In genomic region chr16:27465483-27465879, GRCh38 we compare ENCODE assay signal across 26 cellular contexts.
DNase-seq lines count a peak whose midpoint lies in the region; ATAC-seq and TF ChIP-seq lines count a peak whose summit lies in the region.
"Had no signal": no experiment of that assay in that cellular context is flagged by ENCODE, and none has a peak within 500 bp of the region (broad histone marks: within the 10 kb centered on the region; RNA-seq: fewer than 3 reads in every experiment).

No MANE protein-coding gene starts in this region.

- no peak for DNase-seq in activated CD4-positive, alpha-beta T cell treated with anti-CD3 and anti-CD28 coated beads, Interleukin-2, amount 10 ng/mL, durations not matched to agents 7 days and 5 days
- DNase-seq in activated CD4-positive, alpha-beta T cell treated with anti-CD3 and anti-CD28 coated beads for 36 hours: no peak
- DNase-seq in WTC11 (ENCODE audit: low spot score) (no peak), hepatocyte (ENCODE audit: low spot score) (peak; percentile 48), osteocyte (ENCODE audit: extremely low spot score, unreplicated experiment) (no peak), AG08395 (ENCODE audit: low spot score) (no peak), Karpas-422 (no peak)
- DNase-seq: activated CD4-positive, alpha-beta T cell treated with anti-CD3 and anti-CD28 coated beads for 4 hours; activated gamma-delta T cell; AML-193; anterior cingulate cortex; dorsolateral prefrontal cortex; heart right ventricle; left lung; NCI-H1105; NCI-H2029 treated with DMSO at 0.1 percent for 48 hours; OCI-M1; SHP77; stimulated activated CD4-positive, alpha-beta T cell treated with anti-CD3 and anti-CD28 coated beads, Interleukin-4, amount 100 ng/mL, for 1 hour; stimulated activated naive CD4-positive, alpha-beta T cell treated with Interleukin-2 at 50 U/mL for 16 hours; T-helper 1 cell had no signal

- H3K27me3 Mint-ChIP-seq in activated CD4-positive, alpha-beta T cell treated with anti-CD3 and anti-CD28 coated beads, Interleukin-2, amount 10 ng/mL, durations not matched to agents 7 days and 5 days: no peaks in the 10 kb centered on the region
- no peaks in the 10 kb centered on the region for H3K27me3 Mint-ChIP-seq in activated CD4-positive, alpha-beta T cell treated with anti-CD3 and anti-CD28 coated beads for 36 hours
- no peaks in the 10 kb centered on the region for H3K27me3 Mint-ChIP-seq in WTC11 (ENCODE audit: low read depth)
- no peaks in the 10 kb centered on the region for H3K27me3 Mint-ChIP-seq in osteocyte (ENCODE audit: unreplicated experiment)

- CTCF ChIA-PET in activated CD4-positive, alpha-beta T cell treated with anti-CD3 and anti-CD28 coated beads, Interleukin-2, amount 10 ng/mL, durations not matched to agents 7 days and 5 days (lab: Charles Lee): interaction anchor here (0.8 to 0.9 kb wide), 2 partner anchors 9 to 20 kb away, joined by 3 read pairs; no protein-coding TSS in a partner anchor
- CTCF ChIA-PET in activated CD4-positive, alpha-beta T cell treated with anti-CD3 and anti-CD28 coated beads for 36 hours (lab: Charles Lee): no interaction called here
- CTCF ChIA-PET in WTC11 (lab: Charles Lee): interaction anchor here (0.7 to 1.2 kb wide), 2 partner anchors 231 to 286 kb away, joined by 3 to 4 read pairs; no protein-coding TSS in a partner anchor

- no peaks in the 10 kb centered on the region for H3K9me3 Mint-ChIP-seq in activated CD4-positive, alpha-beta T cell treated with anti-CD3 and anti-CD28 coated beads, Interleukin-2, amount 10 ng/mL, durations not matched to agents 7 days and 5 days
- no peaks in the 10 kb centered on the region for H3K9me3 Mint-ChIP-seq in activated CD4-positive, alpha-beta T cell treated with anti-CD3 and anti-CD28 coated beads for 36 hours (ENCODE audit: low read depth)
- no peaks in the 10 kb centered on the region for H3K9me3 Mint-ChIP-seq in WTC11
- H3K9me3 Mint-ChIP-seq in osteocyte (ENCODE audit: unreplicated experiment): no peaks in the 10 kb centered on the region

- H3K4me3 ChIP-seq in hepatocyte (no peak overlapping the region), Karpas-422 (ENCODE audit: low read length) (no peak overlapping the region)
- H3K4me3 ChIP-seq: cardiac muscle cell, dorsolateral prefrontal cortex, heart right ventricle, left lung, smooth muscle cell, tibial nerve had no signal

- H3K4me1 ChIP-seq in hepatocyte (ENCODE audit: insufficient read depth): peaks cover 9% of the 10 kb centered on the region
- H3K4me1 ChIP-seq in Karpas-422 (ENCODE audit: low read length): no peaks in the 10 kb centered on the region

- no peaks in the 10 kb centered on the region for H3K79me2 ChIP-seq in hepatocyte
- no peaks in the 10 kb centered on the region for H3K79me2 ChIP-seq in Karpas-422 (ENCODE audit: low read length)

- no peaks in the 10 kb centered on the region for H3K27me3 ChIP-seq in hepatocyte
- no peaks in the 10 kb centered on the region for H3K27me3 ChIP-seq in Karpas-422 (ENCODE audit: low read length)
- H3K27me3 ChIP-seq: cardiac muscle cell, dorsolateral prefrontal cortex, heart right ventricle, left lung, tibial nerve had no signal

- no peaks in the 10 kb centered on the region for H3K36me3 ChIP-seq in hepatocyte (replicated peaks; ENCODE audit: insufficient read depth, low read depth)
- H3K36me3 ChIP-seq in Karpas-422 (ENCODE audit: insufficient read depth, low read length): peaks cover 15% of the 10 kb centered on the region; the same call in 1 of the 2 replicates

- H3K4me1 Mint-ChIP-seq in activated CD4-positive, alpha-beta T cell treated with anti-CD3 and anti-CD28 coated beads, Interleukin-2, amount 10 ng/mL, durations not matched to agents 7 days and 5 days: peaks cover 26% of the 10 kb centered on the region
- H3K4me1 Mint-ChIP-seq in activated CD4-positive, alpha-beta T cell treated with anti-CD3 and anti-CD28 coated beads for 36 hours: peaks cover 10% of the 10 kb centered on the region
- H3K4me1 Mint-ChIP-seq in WTC11 (no peaks in the 10 kb centered on the region), osteocyte (ENCODE audit: unreplicated experiment) (peaks cover 18% of the 10 kb centered on the region)

- H3K27ac ChIP-seq in hepatocyte (peak overlapping the region; percentile 84), Karpas-422 (ENCODE audit: low read length) (no peak overlapping the region)
- H3K27ac ChIP-seq: 22Rv1, cardiac muscle cell, dorsolateral prefrontal cortex, left lung, tibial nerve had no signal

- 75% methylated on average over 8 of the region's 8 CpGs for WGBS in hepatocyte (ENCODE audit: low lambda C conversion rate, missing lambda C conversion rate)

- intact Hi-C loops in activated CD4-positive, alpha-beta T cell treated with anti-CD3 and anti-CD28 coated beads for 36 hours (cut with DNase I, micrococcal nuclease): no loop called here

- H3K9me2 ChIP-seq in hepatocyte (replicated peaks; ENCODE audit: insufficient read depth): no peaks in the 10 kb centered on the region
- H3K9me2 ChIP-seq in Karpas-422 (replicated peaks; ENCODE audit: insufficient read depth, low read length): no peaks in the 10 kb centered on the region

- POLR2A ChIA-PET in activated CD4-positive, alpha-beta T cell treated with anti-CD3 and anti-CD28 coated beads, Interleukin-2, amount 10 ng/mL, durations not matched to agents 7 days and 5 days (lab: Charles Lee): no interaction called here
- POLR2A ChIA-PET in activated CD4-positive, alpha-beta T cell treated with anti-CD3 and anti-CD28 coated beads for 36 hours (lab: Charles Lee): no interaction called here
- POLR2A ChIA-PET in WTC11 (lab: Charles Lee): no interaction called here

- H3K9ac ChIP-seq in Karpas-422 (ENCODE audit: low read length): no peak overlapping the region

- H3K4me2 ChIP-seq in hepatocyte: no peak overlapping the region
- H3K4me2 ChIP-seq in Karpas-422 (ENCODE audit: low read depth, low read length, poor library complexity, severe bottlenecking): no peak overlapping the region
- H3K4me2 ChIP-seq: smooth muscle cell had no signal

- TF ChIP-seq CTCF in WTC11 (IDR thresholded peaks at IDR 0.05) (no peak), hepatocyte (IDR thresholded peaks at IDR 0.05; ENCODE audit: poor library complexity) (no peak), osteocyte (IDR thresholded peaks at IDR 0.05) (no peak)

- peaks cover 55% of the 10 kb centered on the region for H3K36me3 Mint-ChIP-seq in activated CD4-positive, alpha-beta T cell treated with anti-CD3 and anti-CD28 coated beads, Interleukin-2, amount 10 ng/mL, durations not matched to agents 7 days and 5 days (ENCODE audit: low read depth)
- peaks cover 53% of the 10 kb centered on the region for H3K36me3 Mint-ChIP-seq in activated CD4-positive, alpha-beta T cell treated with anti-CD3 and anti-CD28 coated beads for 36 hours (ENCODE audit: low read depth)
- H3K36me3 Mint-ChIP-seq in WTC11 (peaks cover 53% of the 10 kb centered on the region), osteocyte (ENCODE audit: unreplicated experiment) (peaks cover 61% of the 10 kb centered on the region)

- H3K9me3 ChIP-seq in hepatocyte (ENCODE audit: low read depth): no peaks in the 10 kb centered on the region
- H3K9me3 ChIP-seq in Karpas-422 (ENCODE audit: low read length): no peaks in the 10 kb centered on the region
- H3K9me3 ChIP-seq: heart right ventricle, left lung, tibial nerve had no signal

- peak overlapping the region; percentile 81 for H3K27ac Mint-ChIP-seq in activated CD4-positive, alpha-beta T cell treated with anti-CD3 and anti-CD28 coated beads, Interleukin-2, amount 10 ng/mL, durations not matched to agents 7 days and 5 days
- no peak overlapping the region for H3K27ac Mint-ChIP-seq in activated CD4-positive, alpha-beta T cell treated with anti-CD3 and anti-CD28 coated beads for 36 hours
- H3K27ac Mint-ChIP-seq in WTC11 (0 out of 2 replicates have a peak overlapping the region, but pooled peaks have one; percentile 49), osteocyte (ENCODE audit: unreplicated experiment) (peak overlapping the region; percentile 41)

- no peak overlapping the region for H3K4me3 Mint-ChIP-seq in activated CD4-positive, alpha-beta T cell treated with anti-CD3 and anti-CD28 coated beads, Interleukin-2, amount 10 ng/mL, durations not matched to agents 7 days and 5 days
- no peak overlapping the region for H3K4me3 Mint-ChIP-seq in activated CD4-positive, alpha-beta T cell treated with anti-CD3 and anti-CD28 coated beads for 36 hours
- H3K4me3 Mint-ChIP-seq in WTC11 (no peak overlapping the region), osteocyte (ENCODE audit: unreplicated experiment) (no peak overlapping the region)

- H2AFZ ChIP-seq in hepatocyte (no peak overlapping the region), Karpas-422 (ENCODE audit: low read length) (no peak overlapping the region)

- no peak for ATAC-seq in activated CD4-positive, alpha-beta T cell treated with anti-CD3 and anti-CD28 coated beads for 36 hours
- ATAC-seq in WTC11: peak; percentile 13; the same call in 1 of the 2 replicates
- ATAC-seq in GM21717 (IDR thresholded peaks at IDR 0.05; ENCODE audit: unreplicated experiment): no peak
- ATAC-seq: left lung had no signal

- no peaks in the 10 kb centered on the region for H4K20me1 ChIP-seq in hepatocyte (ENCODE audit: insufficient read depth, poor library complexity, severe bottlenecking)
- H4K20me1 ChIP-seq in Karpas-422 (ENCODE audit: insufficient read depth, low read depth, low read length): no peaks in the 10 kb centered on the region

TF ChIP-seq in WTC11, 78 proteins besides CTCF, POLR2A, EP300 and RAD21:
- TF ChIP-seq ETV6 (CRISPR knock-in tag; IDR thresholded peaks at IDR 0.05): no peak
- TF ChIP-seq ZNF396 (CRISPR knock-in tag; IDR thresholded peaks at IDR 0.05; ENCODE audit: borderline replicate concordance): no peak
- no peak for TF ChIP-seq ZNF416 (CRISPR knock-in tag; IDR thresholded peaks at IDR 0.05)
- TF ChIP-seq ZBTB21 (CRISPR knock-in tag; IDR thresholded peaks at IDR 0.05; ENCODE audit: borderline replicate concordance): no peak
- no peak for TF ChIP-seq NFYB (CRISPR knock-in tag; conservative IDR thresholded peaks at IDR 0.05; ENCODE audit: low read depth)
- no peak for TF ChIP-seq PREB (CRISPR knock-in tag; IDR thresholded peaks at IDR 0.05; ENCODE audit: borderline replicate concordance)
- TF ChIP-seq, protein P1, sequence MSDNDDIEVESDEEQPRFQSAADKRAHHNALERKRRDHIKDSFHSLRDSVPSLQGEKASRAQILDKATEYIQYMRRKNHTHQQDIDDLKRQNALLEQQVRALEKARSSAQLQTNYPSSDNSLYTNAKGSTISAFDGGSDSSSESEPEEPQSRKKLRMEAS (CRISPR knock-in tag; IDR thresholded peaks at IDR 0.05): no peak
- TF ChIP-seq TP53 (CRISPR knock-in tag; IDR thresholded peaks at IDR 0.05): no peak
- no peak for TF ChIP-seq GTF2I (CRISPR knock-in tag; conservative IDR thresholded peaks at IDR 0.05)
